ENCODE assay signal across 11 cellular contexts in genomic region chr16:70740174-70740918, GRCh38. TPM values are rescaled to one million over a fixed set of nuclear protein-coding genes. Genes with fewer than 3 reads are reported as not detected.
DNase-seq lines count a peak whose midpoint lies in the region; ATAC-seq and TF ChIP-seq lines count a peak whose summit lies in the region.
"Had no signal": no experiment of that assay in that cellular context is flagged by ENCODE, and none has a peak within 500 bp of the region (broad histone marks: within the 10 kb centered on the region; RNA-seq: fewer than 3 reads in every experiment).

No MANE protein-coding gene starts in this region.

- ATAC-seq in upper lobe of left lung (ENCODE audit: low FRiP score in 2 of 2) = no peak
- ATAC-seq in HG03457 (IDR thresholded peaks at IDR 0.05; ENCODE audit: unreplicated experiment) = no peak

- peaks cover 6% of the 10 kb centered on the region for H3K9me3 Mint-ChIP-seq in activated naive CD4-positive, alpha-beta T cell treated with anti-CD3 and anti-CD28 coated beads, Interleukin-2, amount 10 ng/mL, durations not matched to agents 7 days and 5 days
- H3K9me3 Mint-ChIP-seq in mesothelial cell of epicardium (peaks cover 5% of the 10 kb centered on the region), neural progenitor cell (peaks cover 3% of the 10 kb centered on the region)

- H3K4me1 ChIP-seq in upper lobe of left lung = peaks cover 51 to 80% (median 65%) of the 10 kb centered on the region in 4 donors
- H3K4me1 ChIP-seq in neural progenitor cell = peaks cover 20% of the 10 kb centered on the region

- no peaks in the 10 kb centered on the region for H3K27me3 Mint-ChIP-seq in activated naive CD4-positive, alpha-beta T cell treated with anti-CD3 and anti-CD28 coated beads, Interleukin-2, amount 10 ng/mL, durations not matched to agents 7 days and 5 days
- H3K27me3 Mint-ChIP-seq in mesothelial cell of epicardium (ENCODE audit: low read depth) (no peaks in the 10 kb centered on the region), neural progenitor cell (ENCODE audit: insufficient read depth, low read depth) (peaks cover 5% of the 10 kb centered on the region)

- H3K4me3 ChIP-seq in upper lobe of left lung (no peak overlapping the region), neural progenitor cell (no peak overlapping the region)

- no peak overlapping the region for H3K4me2 ChIP-seq in neural progenitor cell

- no peak for TF ChIP-seq CTCF in mesothelial cell of epicardium (IDR thresholded peaks at IDR 0.05; ENCODE audit: unreplicated experiment)
- TF ChIP-seq CTCF in upper lobe of left lung (IDR thresholded peaks at IDR 0.05) = no peak
- TF ChIP-seq CTCF in neural progenitor cell (IDR thresholded peaks at IDR 0.05) = no peak

- no peak for DNase-seq in activated naive CD4-positive, alpha-beta T cell treated with anti-CD3 and anti-CD28 coated beads, Interleukin-2, amount 10 ng/mL, durations not matched to agents 7 days and 5 days
- DNase-seq in activated naive CD4-positive, alpha-beta T cell treated with anti-CD3 and anti-CD28 coated beads, Interleukin-2, amount 50 U/mL, for 16 hours = no peak
- DNase-seq in amniotic epithelial cell (ENCODE audit: low read depth) (peak; percentile 25), mesothelial cell of epicardium (ENCODE audit: low spot score in 2 of 2, unreplicated experiment in 2 of 2) (no peak), upper lobe of left lung (no peak), neural progenitor cell (ENCODE audit: low spot score) (no peak), cerebellum (ENCODE audit: low spot score) (no peak)
- DNase-seq: activated CD8-positive, alpha-beta memory T cell treated with anti-CD3 and anti-CD28 coated beads, Interleukin-2, amount 50 U/mL, for 48 hours; DMS79 treated with DMSO at 0.1 percent for 48 hours; GOT3 had no signal

- H3K27me3 ChIP-seq in upper lobe of left lung (no peaks in the 10 kb centered on the region), neural progenitor cell (no peaks in the 10 kb centered on the region)

- H3K27ac ChIP-seq in upper lobe of left lung (peak overlapping the region; percentile 63 to 85 (median 76)), neural progenitor cell (no peak overlapping the region)

- 66 to 80% methylated on average over 13 to 16 of the region's 16 CpGs for WGBS in upper lobe of left lung, 2 donors

- H3K27ac Mint-ChIP-seq in activated naive CD4-positive, alpha-beta T cell treated with anti-CD3 and anti-CD28 coated beads, Interleukin-2, amount 10 ng/mL, durations not matched to agents 7 days and 5 days = peak overlapping the region; percentile 100
- H3K27ac Mint-ChIP-seq in mesothelial cell of epicardium = peak overlapping the region; percentile 83
- no peak overlapping the region for H3K27ac Mint-ChIP-seq in neural progenitor cell

- CTCF ChIA-PET in activated naive CD4-positive, alpha-beta T cell treated with anti-CD3 and anti-CD28 coated beads, Interleukin-2, amount 10 ng/mL, durations not matched to agents 7 days and 5 days (lab: Charles Lee) = interaction anchor here (3.1 kb wide), 1 partner anchor 9 kb away, joined by 24 read pairs; no protein-coding TSS in a partner anchor

- H3K36me3 Mint-ChIP-seq in activated naive CD4-positive, alpha-beta T cell treated with anti-CD3 and anti-CD28 coated beads, Interleukin-2, amount 10 ng/mL, durations not matched to agents 7 days and 5 days = peaks cover 47% of the 10 kb centered on the region
- H3K36me3 Mint-ChIP-seq in mesothelial cell of epicardium = peaks cover 18% of the 10 kb centered on the region
- H3K36me3 Mint-ChIP-seq in neural progenitor cell = peaks cover 14% of the 10 kb centered on the region

- H3F3A ChIP-seq in neural progenitor cell (ENCODE audit: low read depth) = peaks cover 7% of the 10 kb centered on the region

- TF ChIP-seq POLR2A in upper lobe of left lung (IDR thresholded peaks at IDR 0.05) = no peak

- H3K4me3 Mint-ChIP-seq in activated naive CD4-positive, alpha-beta T cell treated with anti-CD3 and anti-CD28 coated beads, Interleukin-2, amount 10 ng/mL, durations not matched to agents 7 days and 5 days = no peak overlapping the region
- H3K4me3 Mint-ChIP-seq in mesothelial cell of epicardium (no peak overlapping the region), neural progenitor cell (no peak overlapping the region)

- H3K79me2 ChIP-seq in neural progenitor cell (ENCODE audit: low read depth) = no peaks in the 10 kb centered on the region

- H3K9me3 ChIP-seq in upper lobe of left lung (no peaks in the 10 kb centered on the region), neural progenitor cell (ENCODE audit: low read depth) (no peaks in the 10 kb centered on the region)

- H4K20me1 ChIP-seq in neural progenitor cell (ENCODE audit: low read depth) = no peaks in the 10 kb centered on the region

- peaks cover 93% of the 10 kb centered on the region for H3K4me1 Mint-ChIP-seq in activated naive CD4-positive, alpha-beta T cell treated with anti-CD3 and anti-CD28 coated beads, Interleukin-2, amount 10 ng/mL, durations not matched to agents 7 days and 5 days
- H3K4me1 Mint-ChIP-seq in mesothelial cell of epicardium (peaks cover 30% of the 10 kb centered on the region), neural progenitor cell (peaks cover 31% of the 10 kb centered on the region)

- H3K9ac ChIP-seq in neural progenitor cell = no peak overlapping the region

- H2AFZ ChIP-seq in neural progenitor cell (replicated peaks) = no peak overlapping the region

- TF ChIP-seq EP300 in upper lobe of left lung (IDR thresholded peaks at IDR 0.05) = no peak

- H3K36me3 ChIP-seq in upper lobe of left lung (peaks cover 0 to 27% (median 16%) of the 10 kb centered on the region in 4 donors), neural progenitor cell (no peaks in the 10 kb centered on the region)

RNA-seq across cellular contexts. Expression of gene MTSS2, which starts 54.5 kb away (rescaled TPM):
- 100 to 104 TPM (median 102 TPM) in 3 replicates for total RNA-seq in mesothelial cell of epicardium
- 100 to 1,000 TPM in 1 of 6 donors, 10 to 100 TPM in 5; 40.7 to 202 (median 72.4) TPM for total RNA-seq in upper lobe of left lung
- total RNA-seq in neural progenitor cell (ENCODE audit: low replicate concordance) = 6.2 and 22.1 TPM in 2 replicates
- 49.0 TPM for total RNA-seq in cerebellum
